Comparison of ENCODE assay signal across 8 cellular contexts in the genomic region with DNA sequence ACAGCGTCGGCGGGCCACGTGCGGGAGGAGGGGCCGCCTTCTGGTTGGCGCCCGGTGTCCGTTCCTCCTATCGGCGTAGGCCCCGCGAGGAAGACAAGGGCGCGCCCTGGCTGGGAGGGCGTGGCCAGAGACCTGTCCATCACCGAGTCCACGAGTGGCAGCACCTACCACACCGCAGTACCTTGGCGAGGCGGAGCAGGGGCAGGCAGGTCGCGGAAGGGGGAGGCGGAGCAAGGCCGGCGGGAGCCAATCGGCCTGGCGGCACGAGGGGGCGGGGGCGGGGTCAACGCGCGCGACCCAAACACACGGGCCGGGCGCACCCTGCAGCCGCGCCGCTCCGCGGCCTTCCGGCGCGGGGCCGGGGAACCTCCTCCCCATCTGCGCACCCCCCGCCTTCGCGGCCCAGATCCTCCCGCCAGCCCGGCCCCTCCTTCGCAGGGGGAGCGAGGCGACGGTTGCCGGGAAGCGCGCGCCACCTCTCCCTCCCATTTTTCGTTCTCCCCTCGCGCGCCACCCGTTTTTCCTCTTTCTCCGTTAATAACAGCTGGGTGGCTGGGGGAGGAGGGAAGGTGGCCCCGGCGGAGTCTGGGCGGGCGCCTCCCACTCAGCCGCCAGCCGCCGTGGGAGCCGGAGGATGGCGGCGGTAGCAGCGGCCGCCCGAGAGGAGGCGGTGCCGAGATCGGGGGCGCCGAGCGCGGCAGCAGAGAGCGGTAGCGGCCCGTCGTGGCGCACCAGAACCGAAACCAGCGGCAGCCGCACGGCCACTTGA. TPM values are rescaled to one million over a fixed set of nuclear protein-coding genes. Genes with fewer than 3 reads are reported as not detected.
DNase-seq lines count a peak whose midpoint lies in the region; ATAC-seq, FAIRE-seq and TF ChIP-seq lines count a peak whose summit lies in the region.

TSS of gene ZNRF2 (plus strand) at position 300 of the 769 bp plus-strand sequence. CDS start 761 bp downstream, outside the sequence.

- no peaks in the 10 kb centered on the region for H3K36me3 ChIP-seq in Caco-2 (ENCODE audit: control insufficient read depth, insufficient read depth, low read length)
- no peaks in the 10 kb centered on the region for H3K36me3 ChIP-seq in endocrine pancreas (ENCODE audit: control insufficient read depth, insufficient read depth, low read length)

- H3K4me3 ChIP-seq in Caco-2 (ENCODE audit: low read depth, low read length) (peak within 1 kb of the TSS; percentile 87), endocrine pancreas (ENCODE audit: control insufficient read depth, insufficient read depth, low read length) (peak within 1 kb of the TSS; percentile 50)

- H3K27ac Mint-ChIP-seq in Caco-2 (ENCODE audit: unreplicated experiment) = peak within 1 kb of the TSS; percentile 88
- H3K27ac Mint-ChIP-seq in activated CD8-positive, alpha-beta memory T cell treated with anti-CD3 and anti-CD28 coated beads, Interleukin-2, amount 10 ng/mL, durations not matched to agents 7 days and 5 days = peak within 1 kb of the TSS; percentile 88

- peak; percentile 81 for ATAC-seq in GM21367 (IDR thresholded peaks at IDR 0.05; ENCODE audit: unreplicated experiment)
- peak; percentile 89 for ATAC-seq in activated CD8-positive, alpha-beta memory T cell treated with anti-CD3 and anti-CD28 coated beads, Interleukin-2, amount 10 ng/mL, durations not matched to agents 7 days and 5 days

- H3K27me3 ChIP-seq in Caco-2 (replicated peaks; ENCODE audit: control insufficient read depth, insufficient read depth, low read length) = no peaks in the 10 kb centered on the region
- no peaks in the 10 kb centered on the region for H3K27me3 ChIP-seq in endocrine pancreas (ENCODE audit: control insufficient read depth, insufficient read depth, low read length)

- peak; percentile 98 for FAIRE-seq in HTR-8/SVneo (lab: Jason Lieb, UNC)

- CTCF ChIA-PET in Caco-2 (lab: Charles Lee) = no interaction called here
- CTCF ChIA-PET in activated CD8-positive, alpha-beta memory T cell treated with anti-CD3 and anti-CD28 coated beads, Interleukin-2, amount 10 ng/mL, durations not matched to agents 7 days and 5 days (lab: Charles Lee) = interaction anchor here (0.8 to 3.5 kb wide), 6 partner anchors 28 to 194 kb away, joined by 3 to 18 read pairs (median 3); partner anchors contain the start of gene NOD1

- peak within 1 kb of the TSS; percentile 89 for H3K4me3 Mint-ChIP-seq in Caco-2 (ENCODE audit: unreplicated experiment)
- H3K4me3 Mint-ChIP-seq in activated CD8-positive, alpha-beta memory T cell treated with anti-CD3 and anti-CD28 coated beads, Interleukin-2, amount 10 ng/mL, durations not matched to agents 7 days and 5 days = peak within 1 kb of the TSS; percentile 77

- peaks cover 16% of the 10 kb centered on the region for H3K36me3 Mint-ChIP-seq in Caco-2 (ENCODE audit: insufficient read depth, unreplicated experiment)
- peaks cover 24% of the 10 kb centered on the region for H3K36me3 Mint-ChIP-seq in activated CD8-positive, alpha-beta memory T cell treated with anti-CD3 and anti-CD28 coated beads, Interleukin-2, amount 10 ng/mL, durations not matched to agents 7 days and 5 days

- no peaks in the 10 kb centered on the region for H3K27me3 Mint-ChIP-seq in Caco-2 (ENCODE audit: insufficient read depth, unreplicated experiment)
- H3K27me3 Mint-ChIP-seq in activated CD8-positive, alpha-beta memory T cell treated with anti-CD3 and anti-CD28 coated beads, Interleukin-2, amount 10 ng/mL, durations not matched to agents 7 days and 5 days = no peaks in the 10 kb centered on the region

- no peaks in the 10 kb centered on the region for H3K9me3 ChIP-seq in Caco-2
- no peaks in the 10 kb centered on the region for H3K9me3 ChIP-seq in endocrine pancreas (ENCODE audit: control insufficient read depth, low read length)

- peaks cover 9% of the 10 kb centered on the region; the same call in 1 of the 2 replicates for H3K4me1 ChIP-seq in Caco-2
- no peaks in the 10 kb centered on the region for H3K4me1 ChIP-seq in endocrine pancreas (ENCODE audit: control insufficient read depth, insufficient read depth, low read length)

- peak; percentile 99 to 100 for DNase-seq in Caco-2
- DNase-seq in HTR-8/SVneo (ENCODE audit: insufficient read length, low spot score) = peak; percentile 98
- DNase-seq in NOMO-1 treated with DMSO at 0.1 percent for 48 hours (lab: John Stamatoyannopoulos, UW; ENCODE audit: unreplicated experiment) = peak; percentile 99
- peak; percentile 100 for DNase-seq in activated CD8-positive, alpha-beta memory T cell treated with anti-CD3 and anti-CD28 coated beads, Interleukin-2, amount 10 ng/mL, durations not matched to agents 7 days and 5 days
- peak; percentile 99 for DNase-seq in mesenteric fat pad (ENCODE audit: low spot score)
- DNase-seq in stimulated activated CD8-positive, alpha-beta memory T cell treated with anti-CD3 and anti-CD28 coated beads, Interleukin-15, amount 100 ng/mL, for 24 hours (ENCODE audit: low read depth) = peak; percentile 88

- intact Hi-C loops in Caco-2 (cut with micrococcal nuclease; ENCODE audit: unreplicated experiment) = loop anchor here (2.0 to 10.0 kb wide), 4 partner anchors 58 to 600 kb away; partner anchors contain the start of gene NOD1

- peak; percentile 24 to 51 for TF ChIP-seq CTCF in Caco-2 (IDR thresholded peaks at IDR 0.05; ENCODE audit: insufficient read depth in 1 of 2, low read depth in 1 of 2, low read length in 1 of 2, severe bottlenecking in 1 of 2, unreplicated experiment in 1 of 2)

- POLR2A ChIA-PET in Caco-2 (lab: Charles Lee) = no interaction called here

- no TSS peak for BruUV-seq in Caco-2 (replicated peaks; lab: Mats Ljungman, UMichigan)

- peaks cover 21% of the 10 kb centered on the region for H3K4me1 Mint-ChIP-seq in Caco-2 (ENCODE audit: low read depth, unreplicated experiment)
- peaks cover 41% of the 10 kb centered on the region for H3K4me1 Mint-ChIP-seq in activated CD8-positive, alpha-beta memory T cell treated with anti-CD3 and anti-CD28 coated beads, Interleukin-2, amount 10 ng/mL, durations not matched to agents 7 days and 5 days

- H3K9me3 Mint-ChIP-seq in Caco-2 (ENCODE audit: unreplicated experiment) = no peaks in the 10 kb centered on the region
- peaks cover 8% of the 10 kb centered on the region for H3K9me3 Mint-ChIP-seq in activated CD8-positive, alpha-beta memory T cell treated with anti-CD3 and anti-CD28 coated beads, Interleukin-2, amount 10 ng/mL, durations not matched to agents 7 days and 5 days (ENCODE audit: low read depth)

- peak within 1 kb of the TSS; percentile 86 for H3K9ac ChIP-seq in endocrine pancreas (ENCODE audit: control insufficient read depth, insufficient read depth, low read length)

RNA-seq across cellular contexts. Expression of gene ZNRF2, which starts in this region (rescaled TPM):
- total RNA-seq in Caco-2 (2022) (8.2 and 9.0 TPM in 2 replicates), mesenteric fat pad (17.6 TPM)
- 10 to 100 TPM; 14.0 to 21.3 TPM for total RNA-seq in activated CD8-positive, alpha-beta memory T cell treated with anti-CD3 and anti-CD28 coated beads, Interleukin-2, amount 10 ng/mL, durations not matched to agents 7 days and 5 days

Comparison
In these comparisons a context has a peak if more than half of its experiments do, and no peak if none do; other contexts are left out.
1. Peak in every context shown above with its lines: DNase-seq, ATAC-seq and H3K4me3 ChIP-seq.